Comparison of ENCODE assay signal across 34 cellular contexts in the genomic region with DNA sequence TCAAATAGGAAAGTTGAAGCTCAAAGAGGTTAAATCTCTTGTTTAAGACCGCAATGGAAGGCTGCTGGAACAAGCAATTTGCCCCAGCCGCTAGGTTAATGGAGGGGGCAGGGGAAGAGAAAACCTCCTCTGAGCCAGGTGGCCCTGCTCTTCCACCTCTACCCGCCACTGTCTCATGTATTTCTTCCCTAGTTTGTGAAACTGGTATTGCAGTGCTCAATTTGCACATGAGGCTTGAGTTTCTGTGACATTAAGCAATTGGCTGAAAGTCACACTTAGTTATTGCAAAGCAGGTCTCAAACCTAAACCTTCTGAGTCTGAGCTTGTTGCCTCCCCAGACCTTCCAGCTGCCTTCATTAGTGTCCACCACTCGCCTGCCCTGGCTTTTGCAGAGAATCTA. TPM values are rescaled to one million over a fixed set of nuclear protein-coding genes. Genes with fewer than 3 reads are reported as not detected.
"Had no signal": no experiment of that assay in that cellular context is flagged by ENCODE, and none has a peak within 500 bp of the region (broad histone marks: within the 10 kb centered on the region; RNA-seq: fewer than 3 reads in every experiment).

No MANE protein-coding gene starts in this region.

- H3K4me1 ChIP-seq: ascending aorta, Peyer's patch had no signal

- H3K4me3 ChIP-seq: ascending aorta, Peyer's patch had no signal

- H3K4me2 ChIP-seq: KMS-11 had no signal

- H3K27me3 ChIP-seq: ascending aorta, Peyer's patch had no signal

- H3K9me3 ChIP-seq: ascending aorta, Peyer's patch had no signal

- H3K36me3 ChIP-seq: ascending aorta, Peyer's patch had no signal

- DNase-seq: activated CD4-positive, alpha-beta T cell treated with anti-CD3 and anti-CD28 coated beads, Interleukin-2, amount 10 ng/mL, durations not matched to agents 24 days and 14 days; activated CD4-positive, alpha-beta T cell treated with anti-CD3 and anti-CD28 coated beads, Interleukin-2, amount 50 U/mL, for 4 hours; activated CD8-positive, alpha-beta T cell treated with anti-CD3 and anti-CD28 coated beads for 36 hours; activated effector memory CD4-positive, alpha-beta T cell treated with anti-CD3 and anti-CD28 coated beads, Interleukin-2, amount 50 U/mL, for 16 hours; activated naive CD4-positive, alpha-beta T cell; activated naive CD4-positive, alpha-beta T cell treated with anti-CD3 and anti-CD28 coated beads, Interleukin-2, amount 50 U/mL, for 16 hours; activated naive CD8-positive, alpha-beta T cell treated with anti-CD3 and anti-CD28 coated beads for 36 hours; activated T-cell treated with anti-CD3 and anti-CD28 coated beads, Interleukin-2, amount 50 U/mL, for 1 hour; activated T-cell treated with anti-CD3 and anti-CD28 coated beads, Interleukin-2, amount 50 U/mL, for 72 hours; amygdala; NCI-H1092 treated with DMSO at 0.1 percent for 48 hours; NCI-H146; NCI-H187; NCI-H2029 treated with DMSO at 0.1 percent for 48 hours; NCI-H2171 treated with DMSO at 0.1 percent for 48 hours; NCI-H2227 treated with DMSO at 0.1 percent for 48 hours; NCI-H446; NCI-H510A treated with DMSO at 0.1 percent for 48 hours; NCI-H526 treated with DMSO at 0.1 percent for 48 hours; NCI-H774; NK-92 treated with Interleukin-12 subunit alpha and Interleukin-12 subunit beta, amount 100 ng/mL, for 24 hours; PC-3; Peyer's patch; SIG-M5; SW 1271; T-helper 1 cell; T-helper 2 cell; T-helper 9 cell had no signal

- H3K27ac ChIP-seq: ascending aorta, KMS-11, Peyer's patch, RWPE1 had no signal

RNA-seq across cellular contexts. Expression of gene OLFM4, which starts 27.2 kb away (rescaled TPM):
- total RNA-seq: activated CD4-positive, alpha-beta T cell treated with anti-CD3 and anti-CD28 coated beads, Interleukin-2, amount 10 ng/mL, durations not matched to agents 24 days and 14 days; activated CD8-positive, alpha-beta memory T cell treated with anti-CD3 and anti-CD28 coated beads for 36 hours; activated CD8-positive, alpha-beta T cell treated with anti-CD3 and anti-CD28 coated beads for 36 hours; activated naive CD8-positive, alpha-beta T cell treated with anti-CD3 and anti-CD28 coated beads for 36 hours; activated T-cell treated with anti-CD3 and anti-CD28 coated beads, Interleukin-2, amount 50 U/mL, for 72 hours; activated T-helper 17 cell treated with anti-CD3 and anti-CD28 coated beads, Interleukin-2, amount 50 U/mL, for 72 hours; ascending aorta; M059J; PC-3 had no signal
